ENCODE assay signal across 8 cellular contexts in genomic region chr10:100482181-100482833, GRCh38. TPM values are rescaled to one million over a fixed set of nuclear protein-coding genes. Genes with fewer than 3 reads are reported as not detected.
DNase-seq lines count a peak whose midpoint lies in the region; ATAC-seq, FAIRE-seq and TF ChIP-seq lines count a peak whose summit lies in the region.

No MANE protein-coding gene starts in this region.

- CTCF ChIA-PET in Panc1 (lab: Charles Lee): interaction anchor here (0.5 to 2.5 kb wide), 7 partner anchors 13 to 239 kb away, joined by 3 to 14 read pairs (median 5); no protein-coding TSS in a partner anchor

- H3K4me1 Mint-ChIP-seq in activated T-helper 17 cell treated with anti-CD3 and anti-CD28 coated beads, Interleukin-2, amount 50 U/mL, for 72 hours: peaks cover 9% of the 10 kb centered on the region
- H3K4me1 Mint-ChIP-seq in naive B cell: peaks cover 10 to 19% (median 14%) of the 10 kb centered on the region in 3 donors

- H3K36me3 ChIP-seq in HUES64 (ENCODE audit: insufficient read depth, low read length) (no peaks in the 10 kb centered on the region), Panc1 (ENCODE audit: control insufficient read depth, insufficient read depth, low read length) (no peaks in the 10 kb centered on the region)

- no peaks in the 10 kb centered on the region for H3K9me3 ChIP-seq in HUES64 (ENCODE audit: insufficient read depth, low read depth, low read length)
- no peaks in the 10 kb centered on the region for H3K9me3 ChIP-seq in Panc1 (ENCODE audit: control insufficient read depth, insufficient read depth, low read depth, low read length)

- peaks cover 18% of the 10 kb centered on the region for H3K27me3 Mint-ChIP-seq in activated T-helper 17 cell treated with anti-CD3 and anti-CD28 coated beads, Interleukin-2, amount 50 U/mL, for 72 hours
- peaks cover 20 to 48% (median 36%) of the 10 kb centered on the region in 3 donors for H3K27me3 Mint-ChIP-seq in naive B cell

- peaks cover 38% of the 10 kb centered on the region for H3K4me1 ChIP-seq in HUES64 (ENCODE audit: insufficient read depth, low read length)
- H3K4me1 ChIP-seq in Panc1 (ENCODE audit: control insufficient read depth, insufficient read depth, low read length): no peaks in the 10 kb centered on the region; the same call in 1 of the 2 replicates

- BruUV-seq in Panc1 (replicated peaks; lab: Mats Ljungman, UMichigan): no TSS peak

- no peaks in the 10 kb centered on the region for H3K9me3 Mint-ChIP-seq in activated T-helper 17 cell treated with anti-CD3 and anti-CD28 coated beads, Interleukin-2, amount 50 U/mL, for 72 hours
- peaks cover 0 to 4% (median 0%) of the 10 kb centered on the region in 7 donors for H3K9me3 Mint-ChIP-seq in naive B cell

- H3K27me3 ChIP-seq in HUES64 (ENCODE audit: insufficient read depth, low read length) (peaks cover 91% of the 10 kb centered on the region), Panc1 (ENCODE audit: control insufficient read depth, insufficient read depth, low read length) (peaks cover 29% of the 10 kb centered on the region)

- peak overlapping the region; percentile 47; the same call in 1 of the 2 replicates for H3K9ac ChIP-seq in HUES64 (ENCODE audit: low read depth, low read length)

- peaks cover 22% of the 10 kb centered on the region for H3K36me3 Mint-ChIP-seq in activated T-helper 17 cell treated with anti-CD3 and anti-CD28 coated beads, Interleukin-2, amount 50 U/mL, for 72 hours (ENCODE audit: low read depth)
- H3K36me3 Mint-ChIP-seq in naive B cell: peaks cover 7 to 8% of the 10 kb centered on the region in 2 donors

- DNase-seq in GM12892 (ENCODE audit: insufficient read length) (peak; percentile 58), Panc1 (ENCODE audit: low read depth, low spot score) (peak; percentile 8), fibroblast of peridontal ligament (ENCODE audit: extremely low read depth) (peak; percentile 53), naive B cell (peak; percentile 43)
- DNase-seq in stimulated activated CD8-positive, alpha-beta memory T cell treated with anti-CD3 and anti-CD28 coated beads, Interleukin-7, amount 100 ng/mL, for 4 hours (ENCODE audit: low read depth in 2 of 2): peak; percentile 21 to 47

- intact Hi-C loops in Panc1 (cut with micrococcal nuclease; ENCODE audit: unreplicated experiment): no loop called here

- POLR2A ChIA-PET in Panc1 (lab: Charles Lee): no interaction called here

- no peak for TF ChIP-seq POLR2A in GM12892 (IDR thresholded peaks at IDR 0.05; ENCODE audit: low read depth, low read length)

- no peak overlapping the region for H3K27ac ChIP-seq in HUES64 (ENCODE audit: low read depth, low read length)
- H3K27ac ChIP-seq in Panc1 (ENCODE audit: low read length): no peak overlapping the region

- H3K4me3 ChIP-seq in HUES64 (ENCODE audit: low read length) (peak overlapping the region; percentile 59), Panc1 (ENCODE audit: low read depth in 2 of 2, low read length in 2 of 2) (peak overlapping the region; percentile 44 to 63)

- peak; percentile 99 for TF ChIP-seq CTCF in Panc1 (IDR thresholded peaks at IDR 0.05)

- in situ Hi-C loops in Panc1 (cut with HindIII; ENCODE audit: low pct_unique_long_range_greater_than_20kb, low sequenced_read_pairs): no loop called here

- FAIRE-seq in GM12892 (lab: Jason Lieb, UNC): peak; percentile 93

- H3K27ac Mint-ChIP-seq in activated T-helper 17 cell treated with anti-CD3 and anti-CD28 coated beads, Interleukin-2, amount 50 U/mL, for 72 hours: no peak overlapping the region
- H3K27ac Mint-ChIP-seq in naive B cell: peak overlapping the region in 1 of 6 donors; percentile 29

- WGBS in HUES64: 3% methylated on average over 58 of the region's 59 CpGs

- H3K4me3 Mint-ChIP-seq in activated T-helper 17 cell treated with anti-CD3 and anti-CD28 coated beads, Interleukin-2, amount 50 U/mL, for 72 hours: peak overlapping the region; percentile 81
- peak overlapping the region; percentile 21 to 91 (median 90) for H3K4me3 Mint-ChIP-seq in naive B cell

- peak; percentile 83 for ATAC-seq in Panc1
- ATAC-seq in activated T-helper 17 cell treated with anti-CD3 and anti-CD28 coated beads, Interleukin-2, amount 50 U/mL, for 72 hours (replicated peaks): peak; percentile 72
- ATAC-seq in naive B cell (ENCODE audit: low read depth in 2 of 2): peak; percentile 35 to 41
- ATAC-seq in GM18873 (IDR thresholded peaks at IDR 0.05; ENCODE audit: low FRiP score, unreplicated experiment): no peak

RNA-seq across cellular contexts. Expression of gene WNT8B, which starts 19.5 kb away (rescaled TPM):
- not detected for polyA plus RNA-seq in GM12892 (2012; ENCODE audit: missing spikeins)
- polyA plus RNA-seq in HUES64 (2013, experiment 1 of 2): 0.65 TPM
- polyA plus RNA-seq in HUES64 (2013, experiment 2 of 2): 2.0 TPM
- total RNA-seq in Panc1 (2021; ENCODE audit: unreplicated experiment): not detected
- polyA plus RNA-seq in Panc1 (2012; ENCODE audit: insufficient read length): not detected
- total RNA-seq in activated T-helper 17 cell treated with anti-CD3 and anti-CD28 coated beads, Interleukin-2, amount 50 U/mL, for 72 hours: under 1 TPM; 0.11 to 0.16 TPM
- polyA plus RNA-seq in naive B cell (ENCODE audit: low read depth in 6 of 6): under 1 TPM in 1 of 6 donors, not detected in 5; 0.17 TPM

RNA-seq across cellular contexts. Expression of gene SEC31B, which starts 37.4 kb away (rescaled TPM):
- polyA plus RNA-seq in GM12892 (2012; ENCODE audit: missing spikeins): 28.2 TPM
- polyA plus RNA-seq in HUES64 (2013, experiment 1 of 2): 1.7 TPM
- polyA plus RNA-seq in HUES64 (2013, experiment 2 of 2): 2.7 TPM
- total RNA-seq in Panc1 (2021; ENCODE audit: unreplicated experiment): 17.8 TPM
- 12.2 TPM for polyA plus RNA-seq in Panc1 (2012; ENCODE audit: insufficient read length)
- 100 to 1,000 TPM in 1 of 2 donors, 10 to 100 TPM in 1; 67.0 to 127 TPM for total RNA-seq in activated T-helper 17 cell treated with anti-CD3 and anti-CD28 coated beads, Interleukin-2, amount 50 U/mL, for 72 hours
- polyA plus RNA-seq in naive B cell (ENCODE audit: low read depth in 6 of 6): 1 to 10 TPM in 2 of 6 donors, under 1 TPM in 3, not detected in 1; 0.55 to 1.6 (median 0.83) TPM

RNA-seq across cellular contexts. Expression of gene NDUFB8, which starts 47.4 kb away (rescaled TPM):
- polyA plus RNA-seq in GM12892 (2012; ENCODE audit: missing spikeins): 342 TPM
- polyA plus RNA-seq in HUES64 (2013, experiment 1 of 2): 178 TPM
- 172 TPM for polyA plus RNA-seq in HUES64 (2013, experiment 2 of 2)
- 242 TPM for total RNA-seq in Panc1 (2021; ENCODE audit: unreplicated experiment)
- 245 TPM for polyA plus RNA-seq in Panc1 (2012; ENCODE audit: insufficient read length)
- 100 to 1,000 TPM; 350 to 380 TPM for total RNA-seq in activated T-helper 17 cell treated with anti-CD3 and anti-CD28 coated beads, Interleukin-2, amount 50 U/mL, for 72 hours
- polyA plus RNA-seq in naive B cell (ENCODE audit: low read depth in 6 of 6): 100 to 1,000 TPM; 403 to 762 (median 428) TPM

RNA-seq across cellular contexts. Expression of gene HIF1AN, which starts 53.4 kb away (rescaled TPM):
- 19.8 TPM for polyA plus RNA-seq in GM12892 (2012; ENCODE audit: missing spikeins)
- 16.7 TPM for polyA plus RNA-seq in HUES64 (2013, experiment 1 of 2)
- polyA plus RNA-seq in HUES64 (2013, experiment 2 of 2): 16.4 TPM
- total RNA-seq in Panc1 (2021; ENCODE audit: unreplicated experiment): 83.1 TPM
- polyA plus RNA-seq in Panc1 (2012; ENCODE audit: insufficient read length): 40.8 TPM
- 10 to 100 TPM; 53.3 to 60.2 TPM for total RNA-seq in activated T-helper 17 cell treated with anti-CD3 and anti-CD28 coated beads, Interleukin-2, amount 50 U/mL, for 72 hours
- 10 to 100 TPM; 23.2 to 36.1 (median 29.3) TPM for polyA plus RNA-seq in naive B cell (ENCODE audit: low read depth in 6 of 6)

Comparison
In these comparisons a context has a peak if more than half of its experiments do, and no peak if none do; other contexts are left out.
1. DNase-seq: peak in every context shown above with its lines; median percentile 58 in GM12892; 53 in fibroblast of peridontal ligament; 43 in naive B cell; 34 in stimulated activated CD8-positive, alpha-beta memory T cell treated with anti-CD3 and anti-CD28 coated beads, Interleukin-7, amount 100 ng/mL, for 4 hours; 8 in Panc1.